ENCODE assay signal across 8 cellular contexts in the genomic region with DNA sequence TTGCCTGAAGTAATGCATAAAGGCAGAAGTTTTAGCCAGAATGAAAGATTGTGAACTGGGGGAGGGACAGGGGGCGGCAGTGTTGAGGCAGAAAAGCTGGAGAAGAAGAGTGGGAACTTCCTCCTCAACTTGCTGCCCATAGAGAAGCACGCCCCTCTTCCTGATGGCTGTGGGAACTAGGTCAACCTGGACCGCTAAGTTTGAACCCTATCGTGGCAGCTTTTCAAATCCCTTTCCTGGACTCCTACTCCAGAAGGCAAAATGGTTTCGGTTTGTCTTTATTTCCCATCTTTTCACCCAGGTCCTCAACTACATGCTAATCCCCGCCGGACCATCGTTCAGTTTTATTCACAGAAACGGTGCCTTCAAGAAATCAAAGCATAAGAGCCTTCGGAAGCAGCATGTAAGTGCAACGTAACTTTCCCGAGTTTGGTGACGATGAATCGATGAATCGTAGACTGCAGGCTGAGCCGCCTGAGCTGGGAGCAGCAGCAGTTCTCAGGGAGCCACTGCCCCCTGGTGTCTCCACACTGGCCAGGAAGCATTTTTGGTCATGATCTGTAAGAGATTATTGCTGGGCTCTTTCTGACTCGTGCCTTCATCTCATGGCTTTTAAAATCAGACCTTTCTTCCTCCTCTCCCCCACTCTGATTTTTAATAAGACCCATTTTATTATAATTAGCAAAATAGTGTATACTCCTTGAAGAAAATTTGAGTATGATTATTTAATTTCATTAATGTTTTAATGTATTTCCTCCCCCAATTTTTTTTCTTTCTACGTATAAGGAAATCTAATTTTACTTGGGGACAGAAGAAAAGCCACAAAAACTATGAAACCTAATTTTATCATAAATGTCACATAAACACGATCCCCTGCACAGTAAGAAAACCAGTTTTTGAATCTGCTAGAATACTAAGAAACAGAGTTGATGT.
A peak's percentile ranks its signal among the peaks of the same experiment; 100 is the strongest.
DNase-seq lines count a peak whose midpoint lies in the region; ATAC-seq and TF ChIP-seq lines count a peak whose summit lies in the region.

No MANE protein-coding gene starts in this region.

- TF ChIP-seq CTCF in AG09309 (IDR thresholded peaks at IDR 0.05; ENCODE audit: control insufficient read depth, insufficient read depth, low read depth, low read length, missing control alignments) (peak; percentile 96), choroid plexus epithelial cell (conservative IDR thresholded peaks at IDR 0.05; ENCODE audit: low read depth, low read length) (peak; percentile 99)

- H3K4me3 ChIP-seq in AG09309 (ENCODE audit: control insufficient read depth, low read depth, low read length) (peak overlapping the region; percentile 58), choroid plexus epithelial cell (ENCODE audit: low read depth, low read length) (peak overlapping the region; percentile 73)

- DNase-seq in AG09309 (ENCODE audit: low read depth) (peak; percentile 39), NCI-H345 treated with DMSO at 0.1 percent for 48 hours (lab: John Stamatoyannopoulos, UW; ENCODE audit: unreplicated experiment) (peak; percentile 73), choroid plexus epithelial cell (ENCODE audit: low read depth) (peak; percentile 94), kidney glomerular epithelial cell (lab: John Stamatoyannopoulos, UW) (peak; percentile 81)
- peak; percentile 73 for DNase-seq in activated CD4-positive, CD25-positive, alpha-beta regulatory T cell treated with anti-CD3 and anti-CD28 coated beads, Interleukin-2, amount 50 U/mL, for 72 hours
- DNase-seq in stimulated activated CD4-positive, alpha-beta T cell treated with anti-CD3 and anti-CD28 coated beads, Interleukin-1b, Interleukin-23, amount 100 ng/mL, for 1 hour (ENCODE audit: low read depth in 2 of 2) = peak; percentile 64 to 66

- ATAC-seq in GM18907 (IDR thresholded peaks at IDR 0.05; ENCODE audit: unreplicated experiment) (peak; percentile 95), HG03280 (IDR thresholded peaks at IDR 0.05; ENCODE audit: unreplicated experiment) (peak; percentile 96)

Comparison
In these comparisons a context has a peak if more than half of its experiments do, and no peak if none do; other contexts are left out.
1. Peak in every context shown above with its lines: DNase-seq, ATAC-seq and H3K4me3 ChIP-seq.
2. DNase-seq: peak in every context shown above with its lines; median percentile 94 in choroid plexus epithelial cell; 81 in kidney glomerular epithelial cell; 73 in NCI-H345 treated with DMSO at 0.1 percent for 48 hours; 73 in activated CD4-positive, CD25-positive, alpha-beta regulatory T cell treated with anti-CD3 and anti-CD28 coated beads, Interleukin-2, amount 50 U/mL, for 72 hours; 65 in stimulated activated CD4-positive, alpha-beta T cell treated with anti-CD3 and anti-CD28 coated beads, Interleukin-1b, Interleukin-23, amount 100 ng/mL, for 1 hour; 39 in AG09309.